Comparison of ENCODE assay signal across 9 cellular contexts in the genomic region with DNA sequence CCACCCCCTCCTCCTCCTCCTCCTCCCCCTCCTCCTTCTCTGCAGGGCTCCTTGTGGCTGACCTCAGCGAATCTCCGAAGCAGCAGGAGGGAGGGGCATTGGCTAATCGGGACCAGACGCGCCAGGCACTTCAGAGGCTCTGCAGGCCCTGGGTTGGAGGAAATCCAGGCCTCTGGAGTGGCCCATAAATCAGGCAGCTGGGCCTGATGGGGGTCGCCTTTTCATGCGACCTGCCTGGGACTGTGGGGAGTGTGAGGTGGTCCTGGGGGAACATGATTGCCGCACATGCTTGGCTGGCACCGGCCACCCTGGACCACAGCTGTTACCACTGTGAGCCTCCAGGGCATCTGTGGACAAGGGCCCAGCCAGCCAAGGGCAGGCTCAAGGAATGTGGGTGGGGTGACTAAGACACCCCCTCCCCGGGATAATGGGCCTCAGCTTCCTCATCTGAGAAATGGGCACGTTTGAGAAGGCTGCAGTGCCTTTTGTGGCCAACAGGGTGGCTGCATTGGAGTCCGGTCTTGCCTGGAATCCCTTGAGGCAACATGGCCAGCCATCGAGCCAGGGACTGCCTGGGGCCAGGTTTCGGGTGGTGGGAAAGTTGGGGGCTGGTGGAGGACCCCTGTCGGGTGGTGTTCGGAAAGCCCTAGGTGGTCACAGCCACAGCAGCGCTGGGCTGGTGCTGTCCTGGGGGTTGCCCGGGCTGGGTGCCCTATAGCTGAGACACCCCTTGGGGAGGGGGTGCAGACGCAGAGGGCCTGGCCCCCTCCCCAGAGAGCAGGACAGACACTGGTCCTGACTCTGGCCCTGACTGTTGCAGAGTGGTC. TPM values are rescaled to one million over a fixed set of nuclear protein-coding genes. Genes with fewer than 3 reads are reported as not detected.
A peak's percentile ranks its signal among the peaks of the same experiment; 100 is the strongest.
DNase-seq lines count a peak whose midpoint lies in the region; ATAC-seq and TF ChIP-seq lines count a peak whose summit lies in the region.
"Had no signal": no experiment of that assay in that cellular context is flagged by ENCODE, and none has a peak within 500 bp of the region (broad histone marks: within the 10 kb centered on the region; RNA-seq: fewer than 3 reads in every experiment).

No MANE protein-coding gene starts in this region.

- no peaks in the 10 kb centered on the region for H3K4me1 ChIP-seq in DOHH2 (ENCODE audit: control insufficient read depth, low read length)

- H3F3A ChIP-seq in DOHH2 (ENCODE audit: control insufficient read depth, insufficient read depth), result no peaks in the 10 kb centered on the region

- ATAC-seq in HG03095 (IDR thresholded peaks at IDR 0.05; ENCODE audit: unreplicated experiment), result no peak

- H3K27me3 ChIP-seq in DOHH2 (ENCODE audit: control insufficient read depth, low read length), result no peaks in the 10 kb centered on the region

- H3K9me3 ChIP-seq in DOHH2 (ENCODE audit: control insufficient read depth, insufficient read depth, low read length), result no peaks in the 10 kb centered on the region

- no peak overlapping the region for H3K27ac ChIP-seq in DOHH2 (ENCODE audit: low read depth, low read length)

- H3K9me2 ChIP-seq in DOHH2 (replicated peaks; ENCODE audit: control insufficient read depth, low read length), result no peaks in the 10 kb centered on the region

- DNase-seq in NCI-H128 (lab: John Stamatoyannopoulos, UW; ENCODE audit: unreplicated experiment), result peak; percentile 41
- DNase-seq in cardiac fibroblast (ENCODE audit: low read depth in 2 of 2), result peak in 1 of 2 donors; percentile 35
- peak; percentile 24 for DNase-seq in mucosa of gallbladder (ENCODE audit: low spot score)
- no peak for DNase-seq in amniotic stem cell (lab: John Stamatoyannopoulos, UW)
- DNase-seq in anterior cingulate cortex (lab: John Stamatoyannopoulos, UW), result no peak
- no peak for DNase-seq in stimulated activated CD4-positive, alpha-beta T cell treated with anti-CD3 and anti-CD28 coated beads, Interleukin-4, amount 100 ng/mL, for 4 hours
- DNase-seq: stimulated activated naive CD4-positive, alpha-beta T cell had no signal

- no peak overlapping the region for H3K4me2 ChIP-seq in DOHH2 (ENCODE audit: low read length)

- H3K4me3 ChIP-seq in DOHH2 (ENCODE audit: low read length), result no peak overlapping the region
- H3K4me3 ChIP-seq in cardiac fibroblast (replicated peaks in 1 of 2; ENCODE audit: low read depth in 2 of 2, low read length in 2 of 2), result no peak overlapping the region

- no peaks in the 10 kb centered on the region for H3K36me3 ChIP-seq in DOHH2 (ENCODE audit: control insufficient read depth, low read length)

- TF ChIP-seq CTCF in DOHH2 (IDR thresholded peaks at IDR 0.05; ENCODE audit: low read depth, low read length, poor library complexity, severe bottlenecking) (peak; percentile 39), cardiac fibroblast (IDR thresholded peaks at IDR 0.05; ENCODE audit: low read depth, low read length) (peak; percentile 10)

- no peaks in the 10 kb centered on the region for H4K20me1 ChIP-seq in DOHH2 (ENCODE audit: control insufficient read depth, insufficient read depth, low read depth, low read length)

- no peaks in the 10 kb centered on the region for H3K79me2 ChIP-seq in DOHH2 (ENCODE audit: control insufficient read depth, low read length)

RNA-seq across cellular contexts. Expression of gene KIF26A, which starts 12.0 kb away (rescaled TPM):
- 3.7 TPM for total RNA-seq in mucosa of gallbladder

Comparison
In these comparisons a context has a peak if more than half of its experiments do, and no peak if none do; other contexts are left out.
1. DNase-seq: peak in NCI-H128 (single experiment) and mucosa of gallbladder (single experiment); none in amniotic stem cell (single experiment), anterior cingulate cortex (0 of 58) and stimulated activated CD4-positive, alpha-beta T cell treated with anti-CD3 and anti-CD28 coated beads, Interleukin-4, amount 100 ng/mL, for 4 hours (0 of 2).